In genomic region chr19:7515091-7515470, GRCh38 we compare ENCODE assay signal across 8 cellular contexts. TPM values are rescaled to one million over a fixed set of nuclear protein-coding genes. Genes with fewer than 3 reads are reported as not detected.
A peak's percentile ranks its signal among the peaks of the same experiment; 100 is the strongest.
DNase-seq lines count a peak whose midpoint lies in the region; ATAC-seq, FAIRE-seq and TF ChIP-seq lines count a peak whose summit lies in the region.

No MANE protein-coding gene starts in this region.

- dilution Hi-C loops in keratinocyte (cut with MboI; ENCODE audit: extremely low pct_ligation_motif_present, low sequenced_read_pairs): no loop called here

- peak overlapping the region; percentile 99 for H2AFZ ChIP-seq in keratinocyte (ENCODE audit: control insufficient read depth, low read length)

- H3K36me3 Mint-ChIP-seq in activated naive CD8-positive, alpha-beta T cell treated with anti-CD3 and anti-CD28 coated beads for 36 hours: peaks cover 4% of the 10 kb centered on the region
- peaks cover 3 to 8% of the 10 kb centered on the region in 2 donors for H3K36me3 Mint-ChIP-seq in stimulated activated naive B cell treated with anti-CD40 and anti-IgM and Interleukin-4, amounts not matched to agents 10 μg/mL and 1 μg/mL and 100 μg/mL, for 72 hours

- ATAC-seq in stimulated activated naive B cell treated with anti-CD40 and anti-IgM and Interleukin-4, amounts not matched to agents 10 μg/mL and 1 μg/mL and 100 μg/mL, for 72 hours (replicated peaks): no peak
- ATAC-seq in GM21529 (IDR thresholded peaks at IDR 0.05; ENCODE audit: unreplicated experiment): no peak

- 34 to 35% methylated on average over 10 of the region's 10 CpGs for WGBS in lower leg skin, 2 donors

- H3K27me3 ChIP-seq in keratinocyte (ENCODE audit: control insufficient read depth, extremely low read depth, insufficient read depth, low read length): no peaks in the 10 kb centered on the region

- no peak overlapping the region for H3K27ac Mint-ChIP-seq in activated naive CD8-positive, alpha-beta T cell treated with anti-CD3 and anti-CD28 coated beads for 36 hours
- peak overlapping the region; percentile 44 for H3K27ac Mint-ChIP-seq in stimulated activated naive B cell treated with anti-CD40 and anti-IgM and Interleukin-4, amounts not matched to agents 10 μg/mL and 1 μg/mL and 100 μg/mL, for 72 hours

- H3K27me3 Mint-ChIP-seq in activated naive CD8-positive, alpha-beta T cell treated with anti-CD3 and anti-CD28 coated beads for 36 hours: peaks cover 3% of the 10 kb centered on the region
- H3K27me3 Mint-ChIP-seq in stimulated activated naive B cell treated with anti-CD40 and anti-IgM and Interleukin-4, amounts not matched to agents 10 μg/mL and 1 μg/mL and 100 μg/mL, for 72 hours: peaks cover 0 to 8% of the 10 kb centered on the region in 2 donors

- intact Hi-C loops in lower leg skin (cut with DNase I; ENCODE audit: low total_unique reads): no loop called here

- H3K36me3 ChIP-seq in keratinocyte (ENCODE audit: control insufficient read depth in 2 of 2, extremely low read depth in 1 of 2, insufficient read depth in 2 of 2, low read length in 2 of 2): no peaks in the 10 kb centered on the region

- H3K4me3 Mint-ChIP-seq in activated naive CD8-positive, alpha-beta T cell treated with anti-CD3 and anti-CD28 coated beads for 36 hours: peak overlapping the region; percentile 85
- H3K4me3 Mint-ChIP-seq in stimulated activated naive B cell treated with anti-CD40 and anti-IgM and Interleukin-4, amounts not matched to agents 10 μg/mL and 1 μg/mL and 100 μg/mL, for 72 hours: peak overlapping the region; percentile 85 to 88

- no peaks in the 10 kb centered on the region for H3K9me1 ChIP-seq in keratinocyte (ENCODE audit: control insufficient read depth, extremely low read depth, insufficient read depth, low read length)

- H3K79me2 ChIP-seq in keratinocyte (ENCODE audit: control insufficient read depth, insufficient read depth, low read length): no peaks in the 10 kb centered on the region

- no peaks in the 10 kb centered on the region for H3K9me3 ChIP-seq in keratinocyte (ENCODE audit: control insufficient read depth, low read depth, low read length)

- H3K9ac ChIP-seq in keratinocyte (ENCODE audit: control insufficient read depth, extremely low read depth, insufficient read depth, low read length): no peak overlapping the region

- H4K20me1 ChIP-seq in keratinocyte (ENCODE audit: control insufficient read depth, extremely low read depth, insufficient read depth, low read length): no peaks in the 10 kb centered on the region

- H3K27ac ChIP-seq in keratinocyte (ENCODE audit: control insufficient read depth, insufficient read depth, low read length): no peak overlapping the region

- no peak for TF ChIP-seq CTCF in HFF-Myc (IDR thresholded peaks at IDR 0.05; ENCODE audit: low read depth, low read length, missing control alignments)
- no peak for TF ChIP-seq CTCF in keratinocyte (optimal IDR thresholded peaks at IDR 0.05 in 1 of 3, IDR thresholded peaks at IDR 0.05 in 1 of 3, conservative IDR thresholded peaks at IDR 0.05 in 1 of 3; ENCODE audit: extremely low read depth in 1 of 3, insufficient read depth in 2 of 3, low read length in 3 of 3)
- no peak for TF ChIP-seq CTCF in lower leg skin (IDR thresholded peaks at IDR 0.05)

- H3K4me3 ChIP-seq in HFF-Myc (replicated peaks; ENCODE audit: low read depth, low read length) (peak overlapping the region; percentile 46), keratinocyte (ENCODE audit: control insufficient read depth in 2 of 3, extremely low read depth in 1 of 3, insufficient read depth in 2 of 3, low read depth in 1 of 3, low read length in 3 of 3) (no peak overlapping the region), lower leg skin (ENCODE audit: low read depth, poor library complexity, severe bottlenecking) (no peak overlapping the region)

- H3K4me1 ChIP-seq in keratinocyte (ENCODE audit: control insufficient read depth, extremely low read depth, insufficient read depth, low read length): peaks cover 13% of the 10 kb centered on the region

- DNase-seq in HFF-Myc (ENCODE audit: extremely low read depth, low read depth) (no peak), keratinocyte (ENCODE audit: low read depth, low spot score) (no peak), germinal center (ENCODE audit: low spot score) (no peak), COR-L47 (lab: John Stamatoyannopoulos, UW) (no peak), lower leg skin (ENCODE audit: low spot score in 2 of 2) (no peak)
- no peak for DNase-seq in activated naive CD8-positive, alpha-beta T cell treated with anti-CD3 and anti-CD28 coated beads for 36 hours
- no peak for DNase-seq in stimulated activated naive B cell treated with anti-CD40 and anti-IgM and Interleukin-4, amounts not matched to agents 10 μg/mL and 1 μg/mL and 100 μg/mL, for 72 hours

- FAIRE-seq in keratinocyte (lab: Jason Lieb, UNC): peak; percentile 34

- H3K4me2 ChIP-seq in keratinocyte (ENCODE audit: control insufficient read depth, extremely low read depth, insufficient read depth, low read depth, low read length): no peak overlapping the region

- no peak for TF ChIP-seq POLR2A in lower leg skin (IDR thresholded peaks at IDR 0.05)

- H3K4me1 Mint-ChIP-seq in activated naive CD8-positive, alpha-beta T cell treated with anti-CD3 and anti-CD28 coated beads for 36 hours: peaks cover 10% of the 10 kb centered on the region
- peaks cover 12 to 21% of the 10 kb centered on the region in 2 donors for H3K4me1 Mint-ChIP-seq in stimulated activated naive B cell treated with anti-CD40 and anti-IgM and Interleukin-4, amounts not matched to agents 10 μg/mL and 1 μg/mL and 100 μg/mL, for 72 hours

- H3K9me3 Mint-ChIP-seq in activated naive CD8-positive, alpha-beta T cell treated with anti-CD3 and anti-CD28 coated beads for 36 hours: no peaks in the 10 kb centered on the region
- H3K9me3 Mint-ChIP-seq in stimulated activated naive B cell treated with anti-CD40 and anti-IgM and Interleukin-4, amounts not matched to agents 10 μg/mL and 1 μg/mL and 100 μg/mL, for 72 hours: no peaks in the 10 kb centered on the region

RNA-seq across cellular contexts. Expression of gene ZNF358, which starts 0.8 kb away (rescaled TPM):
- total RNA-seq in activated naive CD8-positive, alpha-beta T cell treated with anti-CD3 and anti-CD28 coated beads for 36 hours: 1 to 10 TPM; 6.5 to 7.3 TPM
- polyA plus RNA-seq in keratinocyte: 8.5 to 15.9 TPM (median 10.0 TPM) in 3 replicates
- 0.91 TPM for polyA plus RNA-seq in keratinocyte (2011; ENCODE audit: low read depth)
- polyA plus RNA-seq in keratinocyte (2011; cell fraction: cytosol; rRNA removed): 9.9 and 18.9 TPM in 2 replicates
- 5.9 and 7.7 TPM in 2 replicates for polyA plus RNA-seq in keratinocyte (2011; cell fraction: nucleus; rRNA removed)
- polyA plus RNA-seq in keratinocyte (2012; ENCODE audit: low replicate concordance): 8.9 and 16.6 TPM in 2 replicates
- 7.0 to 32.7 TPM (median 8.7 TPM) in 3 replicates for polyA minus RNA-seq in keratinocyte
- polyA minus RNA-seq in keratinocyte (2011; cell fraction: cytosol; rRNA and poly(A)+ RNA removed): 29.5 TPM
- 2.9 and 3.4 TPM in 2 replicates for polyA minus RNA-seq in keratinocyte (2011; cell fraction: nucleus; rRNA and poly(A)+ RNA removed)
- total RNA-seq in lower leg skin: 10 to 100 TPM; 30.4 to 42.8 (median 36.9) TPM

RNA-seq across cellular contexts. Expression of gene MCOLN1, which starts 7.3 kb away (rescaled TPM):
- total RNA-seq in activated naive CD8-positive, alpha-beta T cell treated with anti-CD3 and anti-CD28 coated beads for 36 hours: 10 to 100 TPM; 12.3 to 12.4 TPM
- 14.0 to 36.0 TPM (median 15.5 TPM) in 3 replicates for polyA plus RNA-seq in keratinocyte
- polyA plus RNA-seq in keratinocyte (2011; ENCODE audit: low read depth): 10.8 TPM
- 12.0 and 20.2 TPM in 2 replicates for polyA plus RNA-seq in keratinocyte (2011; cell fraction: cytosol; rRNA removed)
- polyA plus RNA-seq in keratinocyte (2011; cell fraction: nucleus; rRNA removed): 41.1 and 43.9 TPM in 2 replicates
- polyA plus RNA-seq in keratinocyte (2012; ENCODE audit: low replicate concordance): 11.9 and 14.5 TPM in 2 replicates
- 32.7 to 52.6 TPM (median 51.8 TPM) in 3 replicates for polyA minus RNA-seq in keratinocyte
- 29.5 TPM for polyA minus RNA-seq in keratinocyte (2011; cell fraction: cytosol; rRNA and poly(A)+ RNA removed)
- 12.1 and 18.9 TPM in 2 replicates for polyA minus RNA-seq in keratinocyte (2011; cell fraction: nucleus; rRNA and poly(A)+ RNA removed)
- total RNA-seq in lower leg skin: 10 to 100 TPM; 15.2 to 37.7 (median 28.6) TPM

RNA-seq across cellular contexts. Expression of gene PNPLA6, which starts 20.4 kb away (rescaled TPM):
- 10 to 100 TPM; 67.8 to 68.5 TPM for total RNA-seq in activated naive CD8-positive, alpha-beta T cell treated with anti-CD3 and anti-CD28 coated beads for 36 hours
- 22.4 to 40.0 TPM (median 33.1 TPM) in 3 replicates for polyA plus RNA-seq in keratinocyte
- polyA plus RNA-seq in keratinocyte (2011; ENCODE audit: low read depth): 48.9 TPM
- polyA plus RNA-seq in keratinocyte (2011; cell fraction: cytosol; rRNA removed): 14.2 and 33.3 TPM in 2 replicates
- polyA plus RNA-seq in keratinocyte (2011; cell fraction: nucleus; rRNA removed): 103 and 119 TPM in 2 replicates
- 51.8 and 72.6 TPM in 2 replicates for polyA plus RNA-seq in keratinocyte (2012; ENCODE audit: low replicate concordance)
- 44.1 to 127 TPM (median 58.7 TPM) in 3 replicates for polyA minus RNA-seq in keratinocyte
- polyA minus RNA-seq in keratinocyte (2011; cell fraction: cytosol; rRNA and poly(A)+ RNA removed): 151 TPM
- polyA minus RNA-seq in keratinocyte (2011; cell fraction: nucleus; rRNA and poly(A)+ RNA removed): 148 and 178 TPM in 2 replicates
- total RNA-seq in lower leg skin: 10 to 100 TPM; 58.3 to 89.8 (median 71.0) TPM

RNA-seq across cellular contexts. Expression of gene PEX11G, which starts 26.2 kb away (rescaled TPM):
- 1 to 10 TPM in 1 of 2 experiments, under 1 TPM in 1; 0.82 to 1.5 TPM for total RNA-seq in activated naive CD8-positive, alpha-beta T cell treated with anti-CD3 and anti-CD28 coated beads for 36 hours
- polyA plus RNA-seq in keratinocyte: 1.1 to 2.7 TPM (median 1.3 TPM) in 3 replicates
- polyA plus RNA-seq in keratinocyte (2011; ENCODE audit: low read depth): 0.46 TPM
- polyA plus RNA-seq in keratinocyte (2011; cell fraction: cytosol; rRNA removed): 0.75 and 2.6 TPM in 2 replicates
- polyA plus RNA-seq in keratinocyte (2011; cell fraction: nucleus; rRNA removed): 1.0 and 1.9 TPM in 2 replicates
- 1.5 and 2.2 TPM in 2 replicates for polyA plus RNA-seq in keratinocyte (2012; ENCODE audit: low replicate concordance)
- 0.45 to 3.2 TPM (median 0.99 TPM) in 3 replicates for polyA minus RNA-seq in keratinocyte
- polyA minus RNA-seq in keratinocyte (2011; cell fraction: cytosol; rRNA and poly(A)+ RNA removed): 4.0 TPM
- polyA minus RNA-seq in keratinocyte (2011; cell fraction: nucleus; rRNA and poly(A)+ RNA removed): 0.84 and 1.2 TPM in 2 replicates
- total RNA-seq in lower leg skin: 1 to 10 TPM; 3.2 to 8.2 (median 4.7) TPM
